1 cellular context compared by ENCODE assay signal in the genomic region with DNA sequence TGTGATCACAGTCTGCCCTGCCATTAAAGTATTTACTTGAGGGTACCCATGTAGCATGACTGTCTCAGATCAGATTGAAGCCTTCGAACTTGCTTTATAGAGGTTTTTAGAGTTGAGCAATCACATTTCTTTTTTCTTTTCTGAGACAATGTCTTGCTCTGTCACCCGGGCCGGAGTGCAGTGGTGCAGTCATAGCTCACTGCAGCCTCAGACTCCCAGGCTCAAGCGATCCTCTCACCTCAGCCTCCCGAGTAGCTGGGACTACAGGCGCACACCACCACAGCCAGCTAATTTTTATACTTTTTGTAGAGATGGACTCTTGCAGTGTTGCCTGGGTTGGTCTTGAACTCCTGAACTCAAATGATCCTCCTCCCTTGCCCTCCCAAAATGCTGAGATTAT.
TF ChIP-seq lines count a peak whose summit lies in the region.

No MANE protein-coding gene starts in this region.

TF ChIP-seq in HepG2, 621 proteins besides CTCF, POLR2A, EP300 and RAD21 (continued from another document):
- TF ChIP-seq, protein P1, sequence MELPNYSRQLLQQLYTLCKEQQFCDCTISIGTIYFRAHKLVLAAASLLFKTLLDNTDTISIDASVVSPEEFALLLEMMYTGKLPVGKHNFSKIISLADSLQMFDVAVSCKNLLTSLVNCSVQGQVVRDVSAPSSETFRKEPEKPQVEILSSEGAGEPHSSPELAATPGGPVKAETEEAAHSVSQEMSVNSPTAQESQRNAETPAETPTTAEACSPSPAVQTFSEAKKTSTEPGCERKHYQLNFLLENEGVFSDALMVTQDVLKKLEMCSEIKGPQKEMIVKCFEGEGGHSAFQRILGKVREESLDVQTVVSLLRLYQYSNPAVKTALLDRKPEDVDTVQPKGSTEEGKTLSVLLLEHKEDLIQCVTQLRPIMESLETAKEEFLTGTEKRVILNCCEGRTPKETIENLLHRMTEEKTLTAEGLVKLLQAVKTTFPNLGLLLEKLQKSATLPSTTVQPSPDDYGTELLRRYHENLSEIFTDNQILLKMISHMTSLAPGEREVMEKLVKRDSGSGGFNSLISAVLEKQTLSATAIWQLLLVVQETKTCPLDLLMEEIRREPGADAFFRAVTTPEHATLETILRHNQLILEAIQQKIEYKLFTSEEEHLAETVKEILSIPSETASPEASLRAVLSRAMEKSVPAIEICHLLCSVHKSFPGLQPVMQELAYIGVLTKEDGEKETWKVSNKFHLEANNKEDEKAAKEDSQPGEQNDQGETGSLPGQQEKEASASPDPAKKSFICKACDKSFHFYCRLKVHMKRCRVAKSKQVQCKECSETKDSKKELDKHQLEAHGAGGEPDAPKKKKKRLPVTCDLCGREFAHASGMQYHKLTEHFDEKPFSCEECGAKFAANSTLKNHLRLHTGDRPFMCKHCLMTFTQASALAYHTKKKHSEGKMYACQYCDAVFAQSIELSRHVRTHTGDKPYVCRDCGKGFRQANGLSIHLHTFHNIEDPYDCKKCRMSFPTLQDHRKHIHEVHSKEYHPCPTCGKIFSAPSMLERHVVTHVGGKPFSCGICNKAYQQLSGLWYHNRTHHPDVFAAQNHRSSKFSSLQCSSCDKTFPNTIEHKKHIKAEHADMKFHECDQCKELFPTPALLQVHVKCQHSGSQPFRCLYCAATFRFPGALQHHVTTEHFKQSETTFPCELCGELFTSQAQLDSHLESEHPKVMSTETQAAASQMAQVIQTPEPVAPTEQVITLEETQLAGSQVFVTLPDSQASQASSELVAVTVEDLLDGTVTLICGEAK (IDR thresholded peaks at IDR 0.05): no peak
- TF ChIP-seq, protein P1 (CRISPR knock-in tag; IDR thresholded peaks at IDR 0.05): no peak
- TF ChIP-seq TRIM24 (CRISPR knock-in tag; IDR thresholded peaks at IDR 0.05) (no peak), CEBPB (IDR thresholded peaks at IDR 0.05; ENCODE audit: borderline replicate concordance, low read depth, low read length) (no peak)
- TF ChIP-seq, protein P2, sequence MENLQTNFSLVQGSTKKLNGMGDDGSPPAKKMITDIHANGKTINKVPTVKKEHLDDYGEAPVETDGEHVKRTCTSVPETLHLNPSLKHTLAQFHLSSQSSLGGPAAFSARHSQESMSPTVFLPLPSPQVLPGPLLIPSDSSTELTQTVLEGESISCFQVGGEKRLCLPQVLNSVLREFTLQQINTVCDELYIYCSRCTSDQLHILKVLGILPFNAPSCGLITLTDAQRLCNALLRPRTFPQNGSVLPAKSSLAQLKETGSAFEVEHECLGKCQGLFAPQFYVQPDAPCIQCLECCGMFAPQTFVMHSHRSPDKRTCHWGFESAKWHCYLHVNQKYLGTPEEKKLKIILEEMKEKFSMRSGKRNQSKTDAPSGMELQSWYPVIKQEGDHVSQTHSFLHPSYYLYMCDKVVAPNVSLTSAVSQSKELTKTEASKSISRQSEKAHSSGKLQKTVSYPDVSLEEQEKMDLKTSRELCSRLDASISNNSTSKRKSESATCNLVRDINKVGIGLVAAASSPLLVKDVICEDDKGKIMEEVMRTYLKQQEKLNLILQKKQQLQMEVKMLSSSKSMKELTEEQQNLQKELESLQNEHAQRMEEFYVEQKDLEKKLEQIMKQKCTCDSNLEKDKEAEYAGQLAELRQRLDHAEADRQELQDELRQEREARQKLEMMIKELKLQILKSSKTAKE (CRISPR knock-in tag; IDR thresholded peaks at IDR 0.05; ENCODE audit: borderline replicate concordance): no peak
- TF ChIP-seq, protein P3, sequence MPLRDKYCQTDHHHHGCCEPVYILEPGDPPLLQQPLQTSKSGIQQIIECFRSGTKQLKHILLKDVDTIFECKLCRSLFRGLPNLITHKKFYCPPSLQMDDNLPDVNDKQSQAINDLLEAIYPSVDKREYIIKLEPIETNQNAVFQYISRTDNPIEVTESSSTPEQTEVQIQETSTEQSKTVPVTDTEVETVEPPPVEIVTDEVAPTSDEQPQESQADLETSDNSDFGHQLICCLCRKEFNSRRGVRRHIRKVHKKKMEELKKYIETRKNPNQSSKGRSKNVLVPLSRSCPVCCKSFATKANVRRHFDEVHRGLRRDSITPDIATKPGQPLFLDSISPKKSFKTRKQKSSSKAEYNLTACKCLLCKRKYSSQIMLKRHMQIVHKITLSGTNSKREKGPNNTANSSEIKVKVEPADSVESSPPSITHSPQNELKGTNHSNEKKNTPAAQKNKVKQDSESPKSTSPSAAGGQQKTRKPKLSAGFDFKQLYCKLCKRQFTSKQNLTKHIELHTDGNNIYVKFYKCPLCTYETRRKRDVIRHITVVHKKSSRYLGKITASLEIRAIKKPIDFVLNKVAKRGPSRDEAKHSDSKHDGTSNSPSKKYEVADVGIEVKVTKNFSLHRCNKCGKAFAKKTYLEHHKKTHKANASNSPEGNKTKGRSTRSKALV (CRISPR knock-in tag; IDR thresholded peaks at IDR 0.05): no peak
